Comparison of ENCODE assay signal across 1 cellular context in the genomic region with DNA sequence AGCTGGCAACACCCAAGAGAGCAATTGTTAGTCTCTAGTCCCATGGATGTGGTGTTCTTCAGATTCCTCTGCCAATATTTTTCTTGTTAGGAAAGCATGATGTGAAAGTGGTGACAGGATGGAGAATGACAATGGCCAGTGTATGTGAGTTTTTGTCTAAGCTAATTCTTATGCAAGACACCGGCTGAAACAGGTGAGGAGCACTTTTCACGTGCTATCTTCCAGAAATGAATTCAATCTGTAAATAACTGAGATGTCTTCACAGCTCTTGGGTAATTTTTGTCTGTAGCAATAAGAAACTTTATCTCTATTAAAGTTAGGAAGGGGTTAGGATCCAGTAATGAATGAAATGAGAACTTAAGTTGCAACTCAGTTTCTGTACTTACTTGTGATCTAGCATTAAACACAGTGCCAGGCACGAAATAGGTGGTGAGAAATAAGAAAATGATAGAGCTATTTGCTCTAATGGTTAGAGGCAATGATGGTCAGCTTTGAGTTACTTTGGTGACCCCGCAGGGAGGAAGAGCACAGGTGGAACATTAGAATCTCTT.
TF ChIP-seq lines count a peak whose summit lies in the region.

No MANE protein-coding gene starts in this region.

TF ChIP-seq in HepG2, 621 proteins besides CTCF, POLR2A, EP300 and RAD21 (continued from another document):
- no peak for TF ChIP-seq SOX13 (IDR thresholded peaks at IDR 0.05)
- TF ChIP-seq SOX13 (CRISPR knock-in tag; conservative IDR thresholded peaks at IDR 0.05 in 1 of 2, IDR thresholded peaks at IDR 0.05 in 1 of 2): peak in 1 of 2 experiments; percentile 47; a peak in 2 of 4 replicates
- TF ChIP-seq CEBPB (IDR thresholded peaks at IDR 0.05; ENCODE audit: borderline replicate concordance, low read depth, low read length): peak; percentile 74; the same call in 1 of the 2 replicates
- TF ChIP-seq NR2C2 (CRISPR knock-in tag; IDR thresholded peaks at IDR 0.05; ENCODE audit: borderline replicate concordance): no peak
- TF ChIP-seq, protein P1, sequence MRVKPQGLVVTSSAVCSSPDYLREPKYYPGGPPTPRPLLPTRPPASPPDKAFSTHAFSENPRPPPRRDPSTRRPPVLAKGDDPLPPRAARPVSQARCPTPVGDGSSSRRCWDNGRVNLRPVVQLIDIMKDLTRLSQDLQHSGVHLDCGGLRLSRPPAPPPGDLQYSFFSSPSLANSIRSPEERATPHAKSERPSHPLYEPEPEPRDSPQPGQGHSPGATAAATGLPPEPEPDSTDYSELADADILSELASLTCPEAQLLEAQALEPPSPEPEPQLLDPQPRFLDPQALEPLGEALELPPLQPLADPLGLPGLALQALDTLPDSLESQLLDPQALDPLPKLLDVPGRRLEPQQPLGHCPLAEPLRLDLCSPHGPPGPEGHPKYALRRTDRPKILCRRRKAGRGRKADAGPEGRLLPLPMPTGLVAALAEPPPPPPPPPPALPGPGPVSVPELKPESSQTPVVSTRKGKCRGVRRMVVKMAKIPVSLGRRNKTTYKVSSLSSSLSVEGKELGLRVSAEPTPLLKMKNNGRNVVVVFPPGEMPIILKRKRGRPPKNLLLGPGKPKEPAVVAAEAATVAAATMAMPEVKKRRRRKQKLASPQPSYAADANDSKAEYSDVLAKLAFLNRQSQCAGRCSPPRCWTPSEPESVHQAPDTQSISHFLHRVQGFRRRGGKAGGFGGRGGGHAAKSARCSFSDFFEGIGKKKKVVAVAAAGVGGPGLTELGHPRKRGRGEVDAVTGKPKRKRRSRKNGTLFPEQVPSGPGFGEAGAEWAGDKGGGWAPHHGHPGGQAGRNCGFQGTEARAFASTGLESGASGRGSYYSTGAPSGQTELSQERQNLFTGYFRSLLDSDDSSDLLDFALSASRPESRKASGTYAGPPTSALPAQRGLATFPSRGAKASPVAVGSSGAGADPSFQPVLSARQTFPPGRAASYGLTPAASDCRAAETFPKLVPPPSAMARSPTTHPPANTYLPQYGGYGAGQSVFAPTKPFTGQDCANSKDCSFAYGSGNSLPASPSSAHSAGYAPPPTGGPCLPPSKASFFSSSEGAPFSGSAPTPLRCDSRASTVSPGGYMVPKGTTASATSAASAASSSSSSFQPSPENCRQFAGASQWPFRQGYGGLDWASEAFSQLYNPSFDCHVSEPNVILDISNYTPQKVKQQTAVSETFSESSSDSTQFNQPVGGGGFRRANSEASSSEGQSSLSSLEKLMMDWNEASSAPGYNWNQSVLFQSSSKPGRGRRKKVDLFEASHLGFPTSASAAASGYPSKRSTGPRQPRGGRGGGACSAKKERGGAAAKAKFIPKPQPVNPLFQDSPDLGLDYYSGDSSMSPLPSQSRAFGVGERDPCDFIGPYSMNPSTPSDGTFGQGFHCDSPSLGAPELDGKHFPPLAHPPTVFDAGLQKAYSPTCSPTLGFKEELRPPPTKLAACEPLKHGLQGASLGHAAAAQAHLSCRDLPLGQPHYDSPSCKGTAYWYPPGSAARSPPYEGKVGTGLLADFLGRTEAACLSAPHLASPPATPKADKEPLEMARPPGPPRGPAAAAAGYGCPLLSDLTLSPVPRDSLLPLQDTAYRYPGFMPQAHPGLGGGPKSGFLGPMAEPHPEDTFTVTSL (CRISPR knock-in tag; IDR thresholded peaks at IDR 0.05; ENCODE audit: borderline replicate concordance): no peak
- 0 out of 2 replicates have a peak, but pooled peaks have one; percentile 8 for TF ChIP-seq MTF2 (CRISPR knock-in tag; IDR thresholded peaks at IDR 0.05; ENCODE audit: borderline replicate concordance)
- 0 out of 2 replicates have a peak, but pooled peaks have one; percentile 19 for TF ChIP-seq CREM (IDR thresholded peaks at IDR 0.05)
- TF ChIP-seq CREM (CRISPR knock-in tag; IDR thresholded peaks at IDR 0.05): no peak
- no peak for TF ChIP-seq KDM5B (CRISPR knock-in tag; IDR thresholded peaks at IDR 0.05; ENCODE audit: borderline replicate concordance)
- no peak for TF ChIP-seq PHB2 (IDR thresholded peaks at IDR 0.05; ENCODE audit: partially characterized antibody)
- TF ChIP-seq SIX1 (CRISPR knock-in tag; IDR thresholded peaks at IDR 0.05; ENCODE audit: borderline replicate concordance): no peak
- peak; percentile 32 for TF ChIP-seq SOX5 (CRISPR knock-in tag; IDR thresholded peaks at IDR 0.05; ENCODE audit: borderline replicate concordance)
- no peak for TF ChIP-seq ZNF34 (CRISPR knock-in tag; IDR thresholded peaks at IDR 0.05; ENCODE audit: borderline replicate concordance)
- no peak for TF ChIP-seq FOXK1 (CRISPR knock-in tag; IDR thresholded peaks at IDR 0.05; ENCODE audit: borderline replicate concordance, low read depth)
TF ChIP-seq in HepG2: peak in this region for 7.
